25 cellular contexts compared by ENCODE assay signal in the genomic region with DNA sequence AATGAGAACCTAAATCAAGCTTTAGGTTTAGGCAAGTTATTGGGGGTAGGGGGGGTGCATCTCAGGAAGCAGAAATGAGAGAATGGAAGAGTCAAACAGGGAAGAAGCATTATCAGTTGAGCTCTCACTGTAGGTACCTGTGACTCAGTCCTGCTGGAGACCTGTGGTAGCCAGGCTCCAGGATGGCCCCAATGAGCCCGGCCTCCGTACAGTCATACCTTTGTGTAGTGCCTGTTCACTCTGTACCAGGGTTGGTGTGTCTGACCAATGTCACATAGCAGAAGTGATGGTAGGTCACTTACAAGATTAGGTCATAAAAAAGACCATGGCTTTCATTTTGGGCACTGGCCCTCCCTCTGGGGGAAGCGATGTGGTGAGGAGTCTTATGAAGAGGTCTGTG. TPM values are rescaled to one million over a fixed set of nuclear protein-coding genes. Genes with fewer than 3 reads are reported as not detected.
"Had no signal": no experiment of that assay in that cellular context is flagged by ENCODE, and none has a peak within 500 bp of the region (broad histone marks: within the 10 kb centered on the region; RNA-seq: fewer than 3 reads in every experiment).

No MANE protein-coding gene starts in this region.

- FAIRE-seq: HepG2 had no signal

- H3K4me2 ChIP-seq: KMS-11, SK-N-SH had no signal

- DNase-seq: IMR-90; Kasumi-1; MM.1S; NCI-H1092 treated with DMSO at 0.1 percent for 48 hours; NCI-H1436; NCI-H187; NCI-H2029; NCI-H2081 treated with DMSO at 0.1 percent for 48 hours; NCI-H2171; NCI-H226; NCI-H446; NCI-H510A; NCI-H524 treated with DMSO at 0.1 percent for 48 hours; NCI-H69; NCI-H774; NK-92 treated with Interleukin-12 subunit alpha and Interleukin-12 subunit beta, amount 100 ng/mL, for 24 hours; PC-3; SHP77; SK-N-SH had no signal

- H3K9me2 ChIP-seq: SK-N-SH had no signal

- H3K9me3 ChIP-seq: SK-N-SH had no signal

- ATAC-seq: HepG2, Panc1, PC-3 had no signal

- H3K27ac ChIP-seq: KMS-11, RWPE1 had no signal

- H3K9ac ChIP-seq: KMS-11, SK-N-SH had no signal

RNA-seq across cellular contexts. Expression of gene NMU, which starts 45.3 kb away (rescaled TPM):
- total RNA-seq: HepG2, IMR-90, OCI-LY7, SK-MEL-5 had no signal
- polyA plus RNA-seq: HepG2, IMR-90 had no signal
